Comparison of ENCODE assay signal across 23 cellular contexts in the genomic region with DNA sequence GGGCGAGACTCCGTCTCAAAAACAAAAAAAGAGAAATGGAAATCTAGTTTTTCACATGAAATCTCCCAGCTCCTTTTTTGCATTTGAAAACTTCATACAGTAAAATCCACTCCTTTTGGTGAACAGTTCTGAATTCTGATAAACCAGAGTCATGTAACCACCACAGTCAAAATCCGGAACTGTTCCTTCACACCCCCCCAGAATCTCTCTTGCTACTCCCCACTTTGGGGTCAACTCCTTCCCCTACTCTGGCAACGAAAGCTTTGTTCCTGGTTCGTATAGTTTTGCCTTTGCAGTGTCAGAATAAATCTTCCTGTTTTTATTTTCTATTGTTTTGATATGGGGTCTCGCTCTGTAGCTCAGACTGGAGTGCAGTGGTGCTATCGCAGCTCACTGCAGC. TPM values are rescaled to one million over a fixed set of nuclear protein-coding genes. Genes with fewer than 3 reads are reported as not detected.
DNase-seq lines count a peak whose midpoint lies in the region; ATAC-seq and TF ChIP-seq lines count a peak whose summit lies in the region.
"Had no signal": no experiment of that assay in that cellular context is flagged by ENCODE, and none has a peak within 500 bp of the region (broad histone marks: within the 10 kb centered on the region; RNA-seq: fewer than 3 reads in every experiment).

No MANE protein-coding gene starts in this region.

- no peak for ATAC-seq in activated naive CD8-positive, alpha-beta T cell treated with anti-CD3 and anti-CD28 coated beads, Interleukin-2, amount 10 ng/mL, durations not matched to agents 7 days and 5 days (ENCODE audit: low read depth)
- ATAC-seq in GM19395 (IDR thresholded peaks at IDR 0.05; ENCODE audit: unreplicated experiment) = no peak
- ATAC-seq: HepG2; PC-3; stimulated activated naive CD8-positive, alpha-beta T cell treated with anti-CD3 and anti-CD28 coated beads, Interleukin-15, Interleukin-2, amounts not matched to agents 100 U/mL and 50 U/mL, for 24 hours; upper lobe of right lung had no signal

- intact Hi-C loops in activated CD4-positive, alpha-beta memory T cell treated with anti-CD3 and anti-CD28 coated beads for 36 hours (cut with micrococcal nuclease) = no loop called here
- intact Hi-C loops in spleen (cut with DNase I; ENCODE audit: low total_unique reads) = no loop called here

- H3K9me3 ChIP-seq in spleen = no peaks in the 10 kb centered on the region
- H3K9me3 ChIP-seq: adrenal gland, breast epithelium, upper lobe of right lung had no signal

- CTCF ChIA-PET in activated CD4-positive, alpha-beta memory T cell treated with anti-CD3 and anti-CD28 coated beads, Interleukin-2, amount 10 ng/mL, durations not matched to agents 7 days and 5 days (lab: Charles Lee) = interaction anchor here (0.6 to 10.7 kb wide), 7 partner anchors 16 to 710 kb away, joined by 3 to 297 read pairs (median 4); a partner anchor contains a TSS
- CTCF ChIA-PET in activated CD4-positive, alpha-beta memory T cell treated with anti-CD3 and anti-CD28 coated beads for 36 hours (lab: Charles Lee) = interaction anchor here (0.6 to 10.5 kb wide), 6 partner anchors 10 to 346 kb away, joined by 3 to 216 read pairs (median 6); no protein-coding TSS in a partner anchor

- peaks cover 30% of the 10 kb centered on the region for H3K36me3 Mint-ChIP-seq in activated CD4-positive, alpha-beta memory T cell treated with anti-CD3 and anti-CD28 coated beads, Interleukin-2, amount 10 ng/mL, durations not matched to agents 7 days and 5 days (ENCODE audit: low read depth)
- peaks cover 15% of the 10 kb centered on the region for H3K36me3 Mint-ChIP-seq in activated CD4-positive, alpha-beta memory T cell treated with anti-CD3 and anti-CD28 coated beads for 36 hours
- H3K36me3 Mint-ChIP-seq in activated naive CD8-positive, alpha-beta T cell treated with anti-CD3 and anti-CD28 coated beads, Interleukin-2, amount 10 ng/mL, durations not matched to agents 7 days and 5 days = peaks cover 16% of the 10 kb centered on the region
- H3K36me3 Mint-ChIP-seq: naive B cell had no signal

- no peaks in the 10 kb centered on the region for H3K27me3 Mint-ChIP-seq in activated CD4-positive, alpha-beta memory T cell treated with anti-CD3 and anti-CD28 coated beads, Interleukin-2, amount 10 ng/mL, durations not matched to agents 7 days and 5 days
- H3K27me3 Mint-ChIP-seq in activated CD4-positive, alpha-beta memory T cell treated with anti-CD3 and anti-CD28 coated beads for 36 hours = no peaks in the 10 kb centered on the region
- no peaks in the 10 kb centered on the region for H3K27me3 Mint-ChIP-seq in activated naive CD8-positive, alpha-beta T cell treated with anti-CD3 and anti-CD28 coated beads, Interleukin-2, amount 10 ng/mL, durations not matched to agents 7 days and 5 days
- H3K27me3 Mint-ChIP-seq: naive B cell had no signal

- peak overlapping the region in 5 of 8 donors; percentile 37 to 86 (median 75) for H3K27ac ChIP-seq in spleen
- H3K27ac ChIP-seq: breast epithelium, HL-60, upper lobe of right lung, VCaP had no signal

- H3K4me3 ChIP-seq in spleen = no peak overlapping the region
- H3K4me3 ChIP-seq: adrenal gland, breast epithelium, upper lobe of right lung had no signal

- no peak for DNase-seq in activated CD4-positive, alpha-beta memory T cell treated with anti-CD3 and anti-CD28 coated beads, Interleukin-2, amount 10 ng/mL, durations not matched to agents 7 days and 5 days
- no peak for DNase-seq in activated CD4-positive, alpha-beta memory T cell treated with anti-CD3 and anti-CD28 coated beads for 36 hours
- DNase-seq in MV-4-11 (lab: John Stamatoyannopoulos, UW) = peak; percentile 80
- no peak for DNase-seq in activated naive CD8-positive, alpha-beta T cell treated with anti-CD3 and anti-CD28 coated beads, Interleukin-2, amount 10 ng/mL, durations not matched to agents 7 days and 5 days
- no peak for DNase-seq in spleen
- no peak for DNase-seq in activated CD8-positive, alpha-beta memory T cell treated with anti-CD3 and anti-CD28 coated beads, Interleukin-2, amount 50 U/mL, for 4 hours
- DNase-seq in NCI-H2081 (lab: John Stamatoyannopoulos, UW) = no peak
- DNase-seq: adrenal gland; cortex of kidney; kidney glomerular epithelial cell; mesenchymal stem cell; naive B cell; NCI-H1105; NCI-H2029; PC-3; stimulated activated CD4-positive, alpha-beta T cell treated with anti-CD3 and anti-CD28 coated beads, Interleukin-4, amount 100 ng/mL, for 1 hour; stimulated activated naive CD8-positive, alpha-beta T cell treated with anti-CD3 and anti-CD28 coated beads, Interleukin-15, Interleukin-2, amounts not matched to agents 100 U/mL and 50 U/mL, for 24 hours; upper lobe of right lung had no signal

- no peaks in the 10 kb centered on the region for H3K27me3 ChIP-seq in spleen (replicated peaks in 1 of 7)
- H3K27me3 ChIP-seq: adrenal gland, breast epithelium, upper lobe of right lung had no signal

- no peak overlapping the region for H3K4me3 Mint-ChIP-seq in activated CD4-positive, alpha-beta memory T cell treated with anti-CD3 and anti-CD28 coated beads, Interleukin-2, amount 10 ng/mL, durations not matched to agents 7 days and 5 days
- H3K4me3 Mint-ChIP-seq in activated CD4-positive, alpha-beta memory T cell treated with anti-CD3 and anti-CD28 coated beads for 36 hours = no peak overlapping the region
- peak overlapping the region; percentile 36 for H3K4me3 Mint-ChIP-seq in activated naive CD8-positive, alpha-beta T cell treated with anti-CD3 and anti-CD28 coated beads, Interleukin-2, amount 10 ng/mL, durations not matched to agents 7 days and 5 days
- H3K4me3 Mint-ChIP-seq: naive B cell had no signal

- TF ChIP-seq CTCF in spleen (IDR thresholded peaks at IDR 0.05 in 8 of 11, conservative IDR thresholded peaks at IDR 0.05 in 3 of 11) = no peak

- H3K4me1 Mint-ChIP-seq in activated CD4-positive, alpha-beta memory T cell treated with anti-CD3 and anti-CD28 coated beads, Interleukin-2, amount 10 ng/mL, durations not matched to agents 7 days and 5 days = peaks cover 79% of the 10 kb centered on the region
- H3K4me1 Mint-ChIP-seq in activated CD4-positive, alpha-beta memory T cell treated with anti-CD3 and anti-CD28 coated beads for 36 hours (ENCODE audit: low read depth) = peaks cover 55% of the 10 kb centered on the region
- H3K4me1 Mint-ChIP-seq in activated naive CD8-positive, alpha-beta T cell treated with anti-CD3 and anti-CD28 coated beads, Interleukin-2, amount 10 ng/mL, durations not matched to agents 7 days and 5 days = peaks cover 63% of the 10 kb centered on the region

- TF ChIP-seq POLR2A in spleen (IDR thresholded peaks at IDR 0.05) = no peak

- WGBS in spleen, 5 donors = 78 to 84% (median 81%) methylated on average over 7 of the region's 7 CpGs

- peaks cover 0 to 51% (median 12%) of the 10 kb centered on the region in 6 donors for H3K36me3 ChIP-seq in spleen

- H3K9me3 Mint-ChIP-seq in activated CD4-positive, alpha-beta memory T cell treated with anti-CD3 and anti-CD28 coated beads, Interleukin-2, amount 10 ng/mL, durations not matched to agents 7 days and 5 days = no peaks in the 10 kb centered on the region
- H3K9me3 Mint-ChIP-seq in activated CD4-positive, alpha-beta memory T cell treated with anti-CD3 and anti-CD28 coated beads for 36 hours = no peaks in the 10 kb centered on the region
- no peaks in the 10 kb centered on the region for H3K9me3 Mint-ChIP-seq in activated naive CD8-positive, alpha-beta T cell treated with anti-CD3 and anti-CD28 coated beads, Interleukin-2, amount 10 ng/mL, durations not matched to agents 7 days and 5 days
- H3K9me3 Mint-ChIP-seq: naive B cell had no signal

- peaks cover 16 to 79% (median 51%) of the 10 kb centered on the region in 6 donors for H3K4me1 ChIP-seq in spleen
- H3K4me1 ChIP-seq: breast epithelium had no signal

- H3K27ac Mint-ChIP-seq in activated CD4-positive, alpha-beta memory T cell treated with anti-CD3 and anti-CD28 coated beads, Interleukin-2, amount 10 ng/mL, durations not matched to agents 7 days and 5 days = peak overlapping the region; percentile 35
- no peak overlapping the region for H3K27ac Mint-ChIP-seq in activated CD4-positive, alpha-beta memory T cell treated with anti-CD3 and anti-CD28 coated beads for 36 hours
- peak overlapping the region; percentile 72 for H3K27ac Mint-ChIP-seq in activated naive CD8-positive, alpha-beta T cell treated with anti-CD3 and anti-CD28 coated beads, Interleukin-2, amount 10 ng/mL, durations not matched to agents 7 days and 5 days

- POLR2A ChIA-PET in activated CD4-positive, alpha-beta memory T cell treated with anti-CD3 and anti-CD28 coated beads, Interleukin-2, amount 10 ng/mL, durations not matched to agents 7 days and 5 days (lab: Charles Lee) = interaction anchor here (0.7 to 5.6 kb wide), 7 partner anchors 10 to 64 kb away, joined by 3 to 41 read pairs (median 5); a partner anchor contains a TSS
- POLR2A ChIA-PET in activated CD4-positive, alpha-beta memory T cell treated with anti-CD3 and anti-CD28 coated beads for 36 hours (lab: Charles Lee) = interaction anchor here (0.7 to 2.4 kb wide), 4 partner anchors 11 to 39 kb away, joined by 3 to 6 read pairs (median 4); no protein-coding TSS in a partner anchor
- POLR2A ChIA-PET in activated naive CD8-positive, alpha-beta T cell treated with anti-CD3 and anti-CD28 coated beads, Interleukin-2, amount 10 ng/mL, durations not matched to agents 7 days and 5 days (lab: Charles Lee) = interaction anchor here (0.7 to 6.1 kb wide), 5 partner anchors 9 to 56 kb away, joined by 3 to 32 read pairs (median 9); no protein-coding TSS in a partner anchor

RNA-seq across cellular contexts. Expression of a gene that starts 23.7 kb away (rescaled TPM):
- total RNA-seq in activated CD4-positive, alpha-beta memory T cell treated with anti-CD3 and anti-CD28 coated beads, Interleukin-2, amount 10 ng/mL, durations not matched to agents 7 days and 5 days = 1 to 10 TPM; 1.8 to 2.0 TPM
- total RNA-seq in activated CD4-positive, alpha-beta memory T cell treated with anti-CD3 and anti-CD28 coated beads for 36 hours = 1 to 10 TPM; 6.3 to 6.5 TPM
- 1 to 10 TPM; 1.6 to 2.4 TPM for total RNA-seq in activated naive CD8-positive, alpha-beta T cell treated with anti-CD3 and anti-CD28 coated beads, Interleukin-2, amount 10 ng/mL, durations not matched to agents 7 days and 5 days
- total RNA-seq in spleen = 10 to 100 TPM; 18.9 to 44.2 (median 42.8) TPM
- polyA plus RNA-seq in spleen = 10 to 100 TPM; 25.0 to 99.2 (median 89.9) TPM

RNA-seq across cellular contexts. Expression of a gene that starts 28.8 kb away (rescaled TPM):
- total RNA-seq in activated CD4-positive, alpha-beta memory T cell treated with anti-CD3 and anti-CD28 coated beads, Interleukin-2, amount 10 ng/mL, durations not matched to agents 7 days and 5 days = 100 to 1,000 TPM; 162 to 163 TPM
- 10 to 100 TPM; 80.3 to 84.3 TPM for total RNA-seq in activated CD4-positive, alpha-beta memory T cell treated with anti-CD3 and anti-CD28 coated beads for 36 hours
- 100 to 1,000 TPM; 122 to 125 TPM for total RNA-seq in activated naive CD8-positive, alpha-beta T cell treated with anti-CD3 and anti-CD28 coated beads, Interleukin-2, amount 10 ng/mL, durations not matched to agents 7 days and 5 days
- total RNA-seq in spleen = 10 to 100 TPM; 58.6 to 73.8 (median 70.0) TPM
- 100 to 1,000 TPM; 129 to 152 (median 149) TPM for polyA plus RNA-seq in spleen

RNA-seq across cellular contexts. Expression of a gene that starts 29.6 kb away (rescaled TPM):
- 1 to 10 TPM; 1.0 to 1.1 TPM for total RNA-seq in activated CD4-positive, alpha-beta memory T cell treated with anti-CD3 and anti-CD28 coated beads, Interleukin-2, amount 10 ng/mL, durations not matched to agents 7 days and 5 days
- total RNA-seq in activated CD4-positive, alpha-beta memory T cell treated with anti-CD3 and anti-CD28 coated beads for 36 hours = 1 to 10 TPM in 1 of 2 experiments, under 1 TPM in 1; 0.85 to 1.5 TPM
- 1 to 10 TPM; 1.5 to 2.3 TPM for total RNA-seq in activated naive CD8-positive, alpha-beta T cell treated with anti-CD3 and anti-CD28 coated beads, Interleukin-2, amount 10 ng/mL, durations not matched to agents 7 days and 5 days
- total RNA-seq in spleen = 1 to 10 TPM in 5 of 7 donors, under 1 TPM in 2; 0.37 to 7.9 (median 1.3) TPM
- polyA plus RNA-seq in spleen = 1 to 10 TPM in 2 of 3 donors, under 1 TPM in 1; 0.91 to 2.3 (median 1.3) TPM

RNA-seq across cellular contexts. Expression of a gene that starts 39.1 kb away (rescaled TPM):
- 10 to 100 TPM; 10.2 to 11.1 TPM for total RNA-seq in activated CD4-positive, alpha-beta memory T cell treated with anti-CD3 and anti-CD28 coated beads, Interleukin-2, amount 10 ng/mL, durations not matched to agents 7 days and 5 days
- 10 to 100 TPM; 13.2 to 17.2 TPM for total RNA-seq in activated CD4-positive, alpha-beta memory T cell treated with anti-CD3 and anti-CD28 coated beads for 36 hours
- total RNA-seq in activated naive CD8-positive, alpha-beta T cell treated with anti-CD3 and anti-CD28 coated beads, Interleukin-2, amount 10 ng/mL, durations not matched to agents 7 days and 5 days = 10 to 100 TPM; 19.8 to 24.4 TPM
- total RNA-seq in spleen = 100 to 1,000 TPM; 273 to 616 (median 435) TPM
- 100 to 1,000 TPM; 144 to 364 (median 279) TPM for polyA plus RNA-seq in spleen

RNA-seq across cellular contexts. Expression of a gene that starts 39.5 kb away (rescaled TPM):
- total RNA-seq in activated CD4-positive, alpha-beta memory T cell treated with anti-CD3 and anti-CD28 coated beads, Interleukin-2, amount 10 ng/mL, durations not matched to agents 7 days and 5 days = 10 to 100 TPM; 33.0 to 36.2 TPM
- total RNA-seq in activated CD4-positive, alpha-beta memory T cell treated with anti-CD3 and anti-CD28 coated beads for 36 hours = 10 to 100 TPM; 19.9 to 22.4 TPM
- 10 to 100 TPM; 49.7 TPM for total RNA-seq in activated naive CD8-positive, alpha-beta T cell treated with anti-CD3 and anti-CD28 coated beads, Interleukin-2, amount 10 ng/mL, durations not matched to agents 7 days and 5 days
- 10 to 100 TPM; 18.8 to 44.3 (median 34.6) TPM for total RNA-seq in spleen
- polyA plus RNA-seq in spleen = 10 to 100 TPM in 1 of 3 donors, 1 to 10 TPM in 2; 3.7 to 21.4 (median 3.9) TPM
